Comparison of ENCODE assay signal across 8 cellular contexts in the genomic region with DNA sequence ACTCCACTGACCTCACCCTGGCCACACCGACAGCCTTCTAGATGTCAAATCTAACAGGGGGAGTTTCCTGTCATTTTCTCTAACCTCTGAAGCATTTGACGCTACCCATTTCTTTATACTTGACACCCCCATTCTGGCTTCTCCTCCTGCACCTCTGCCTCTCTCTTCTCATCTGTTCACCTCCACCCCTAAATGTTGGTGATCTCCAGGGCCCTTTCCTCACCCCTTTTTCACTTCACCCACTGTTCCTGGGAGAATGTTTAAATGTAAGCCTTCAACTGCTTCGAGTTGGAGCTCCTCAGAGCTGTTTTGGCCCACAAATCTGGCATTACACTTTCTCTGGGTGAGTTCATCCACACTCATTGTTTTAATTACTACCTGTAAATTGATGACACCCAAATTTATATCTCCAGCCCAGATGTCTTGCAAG. TPM values are rescaled to one million over a fixed set of nuclear protein-coding genes. Genes with fewer than 3 reads are reported as not detected.
A peak's percentile ranks its signal among the peaks of the same experiment; 100 is the strongest.
DNase-seq lines count a peak whose midpoint lies in the region; TF ChIP-seq lines count a peak whose summit lies in the region.

No MANE protein-coding gene starts in this region.

- no peaks in the 10 kb centered on the region for H3K9me3 Mint-ChIP-seq in progenitor cell of endocrine pancreas (ENCODE audit: low read depth)

- H3K4me1 ChIP-seq in SJCRH30 = no peaks in the 10 kb centered on the region
- peaks cover 11 to 13% (median 13%) of the 10 kb centered on the region in 4 donors for H3K4me1 ChIP-seq in esophagus muscularis mucosa

- H3K27me3 ChIP-seq in GM06990 (replicated peaks; ENCODE audit: control insufficient read depth, insufficient read depth, low read length) (no peaks in the 10 kb centered on the region), SJCRH30 (no peaks in the 10 kb centered on the region), esophagus muscularis mucosa (no peaks in the 10 kb centered on the region)

- H3K36me3 Mint-ChIP-seq in progenitor cell of endocrine pancreas (ENCODE audit: insufficient read depth) = peaks cover 5% of the 10 kb centered on the region

- peak overlapping the region; percentile 78 for H3K4me3 Mint-ChIP-seq in progenitor cell of endocrine pancreas (ENCODE audit: low read depth)

- 29% methylated on average over 3 of the region's 3 CpGs for WGBS in esophagus muscularis mucosa

- H3K4me3 ChIP-seq in GM06990 (replicated peaks; ENCODE audit: low read depth, low read length) (peak overlapping the region; percentile 89), SJCRH30 (peak overlapping the region; percentile 80), esophagus muscularis mucosa (peak overlapping the region; percentile 70 to 95 (median 87))

- no peak for TF ChIP-seq EP300 in esophagus muscularis mucosa (IDR thresholded peaks at IDR 0.05)

- H3K9me3 ChIP-seq in SJCRH30 (replicated peaks) (no peaks in the 10 kb centered on the region), esophagus muscularis mucosa (no peaks in the 10 kb centered on the region)

- peak overlapping the region; percentile 54 for H3K27ac Mint-ChIP-seq in progenitor cell of endocrine pancreas

- H3K36me3 ChIP-seq in GM06990 (ENCODE audit: control insufficient read depth, insufficient read depth, low read length) (peaks cover 13% of the 10 kb centered on the region), SJCRH30 (no peaks in the 10 kb centered on the region), esophagus muscularis mucosa (peaks cover 6 to 34% (median 28%) of the 10 kb centered on the region in 4 donors)

- no peak for DNase-seq in GM06990 (ENCODE audit: extremely low read depth, insufficient read length)
- no peak for DNase-seq in SJCRH30
- DNase-seq in esophagus muscularis mucosa (ENCODE audit: extremely low spot score) = no peak
- no peak for DNase-seq in progenitor cell of endocrine pancreas (ENCODE audit: low spot score, unreplicated experiment)
- DNase-seq in glomerular visceral epithelial cell (ENCODE audit: extremely low spot score) = no peak
- no peak for DNase-seq in stimulated activated CD4-positive, alpha-beta T cell treated with anti-CD3 and anti-CD28 coated beads, Interleukin-15, amount 100 ng/mL, for 24 hours
- DNase-seq in DMS79 (lab: John Stamatoyannopoulos, UW) = no peak
- no peak for DNase-seq in NCI-H748 treated with DMSO at 0.1 percent for 48 hours (lab: John Stamatoyannopoulos, UW)

- no peak for TF ChIP-seq POLR2A in esophagus muscularis mucosa (IDR thresholded peaks at IDR 0.05; ENCODE audit: low read depth)

- intact Hi-C loops in esophagus muscularis mucosa (cut with DNase I) = no loop called here

- no peak for TF ChIP-seq CTCF in GM06990 (IDR thresholded peaks at IDR 0.05; ENCODE audit: insufficient read depth, low read length, poor library complexity, severe bottlenecking)
- no peak for TF ChIP-seq CTCF in esophagus muscularis mucosa (IDR thresholded peaks at IDR 0.05)
- no peak for TF ChIP-seq CTCF in progenitor cell of endocrine pancreas (IDR thresholded peaks at IDR 0.05; ENCODE audit: unreplicated experiment)

- peaks cover 12% of the 10 kb centered on the region for H3K4me1 Mint-ChIP-seq in progenitor cell of endocrine pancreas (ENCODE audit: low read depth)

- H3K27me3 Mint-ChIP-seq in progenitor cell of endocrine pancreas = no peaks in the 10 kb centered on the region

- H3K27ac ChIP-seq in SJCRH30 = no peak overlapping the region; the same call in 1 of the 2 replicates
- H3K27ac ChIP-seq in esophagus muscularis mucosa (replicated peaks in 1 of 4) = peak overlapping the region; percentile 89 to 99 (median 94)

RNA-seq across cellular contexts. Expression of gene RABGGTA, which starts 0.5 kb away (rescaled TPM):
- 10.5 and 11.6 TPM in 2 replicates for total RNA-seq in SJCRH30 (2014; rRNA removed; shearing (Covaris generic))
- total RNA-seq in esophagus muscularis mucosa (10 to 100 TPM; 14.6 to 27.8 (median 20.3) TPM), progenitor cell of endocrine pancreas (25.9 and 33.1 TPM in 2 replicates)

RNA-seq across cellular contexts. Expression of gene TGM1, which starts 8.9 kb away (rescaled TPM):
- total RNA-seq in SJCRH30 (2014; rRNA removed; shearing (Covaris generic)) = 0.05 and 0.20 TPM in 2 replicates
- total RNA-seq in esophagus muscularis mucosa (1 to 10 TPM in 2 of 4 donors, under 1 TPM in 2; 0.52 to 3.3 (median 1.6) TPM), progenitor cell of endocrine pancreas (5.8 and 7.0 TPM in 2 replicates)

RNA-seq across cellular contexts. Expression of gene DHRS1, which starts 27.7 kb away (rescaled TPM):
- total RNA-seq in SJCRH30 (2014; rRNA removed; shearing (Covaris generic)) = 9.5 and 9.6 TPM in 2 replicates
- total RNA-seq in esophagus muscularis mucosa (10 to 100 TPM; 13.9 to 22.4 (median 19.2) TPM), progenitor cell of endocrine pancreas (33.4 and 34.4 TPM in 2 replicates)

RNA-seq across cellular contexts. Expression of gene NOP9, which starts 27.8 kb away (rescaled TPM):
- total RNA-seq in SJCRH30 (2014; rRNA removed; shearing (Covaris generic)) = 30.1 and 33.0 TPM in 2 replicates
- total RNA-seq in esophagus muscularis mucosa (10 to 100 TPM; 16.6 to 29.2 (median 21.6) TPM), progenitor cell of endocrine pancreas (32.4 and 32.6 TPM in 2 replicates)

RNA-seq across cellular contexts. Expression of gene TINF2, which starts 29.4 kb away (rescaled TPM):
- total RNA-seq in SJCRH30 (2014; rRNA removed; shearing (Covaris generic)) = 22.8 and 24.5 TPM in 2 replicates
- total RNA-seq in esophagus muscularis mucosa (10 to 100 TPM; 49.4 to 89.0 (median 81.0) TPM), progenitor cell of endocrine pancreas (56.7 and 59.2 TPM in 2 replicates)
